Comparison of ENCODE assay signal across 1 cellular context in the genomic region with DNA sequence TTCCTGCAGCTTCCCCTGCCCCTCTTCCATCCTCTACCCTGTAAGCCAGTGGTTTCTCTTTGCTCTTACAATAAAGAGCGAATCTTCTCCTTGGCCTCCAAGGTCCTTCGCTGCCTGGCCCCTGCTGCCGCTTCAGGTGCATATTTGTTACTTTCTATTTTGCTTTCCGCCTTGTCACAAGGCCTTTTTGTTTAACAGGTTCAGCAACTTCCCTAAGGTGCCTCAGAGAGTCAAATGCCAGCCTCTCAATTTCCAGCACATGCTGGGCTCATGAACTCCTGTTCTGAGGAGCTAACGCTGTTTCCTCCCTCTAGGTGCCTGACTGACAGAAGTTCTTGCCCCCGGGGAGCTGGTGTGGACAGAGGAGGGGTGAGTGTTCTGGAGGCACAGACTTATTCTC.
A peak's percentile ranks its signal among the peaks of the same experiment; 100 is the strongest.
TF ChIP-seq lines count a peak whose summit lies in the region.

No MANE protein-coding gene starts in this region.

TF ChIP-seq in H1, 55 proteins besides CTCF, POLR2A, EP300 and RAD21:
- TF ChIP-seq, protein P1, sequence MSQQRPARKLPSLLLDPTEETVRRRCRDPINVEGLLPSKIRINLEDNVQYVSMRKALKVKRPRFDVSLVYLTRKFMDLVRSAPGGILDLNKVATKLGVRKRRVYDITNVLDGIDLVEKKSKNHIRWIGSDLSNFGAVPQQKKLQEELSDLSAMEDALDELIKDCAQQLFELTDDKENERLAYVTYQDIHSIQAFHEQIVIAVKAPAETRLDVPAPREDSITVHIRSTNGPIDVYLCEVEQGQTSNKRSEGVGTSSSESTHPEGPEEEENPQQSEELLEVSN (IDR thresholded peaks at IDR 0.05), result 0 out of 2 replicates have a peak, but pooled peaks have one; percentile 17
- no peak for TF ChIP-seq GABPA (IDR thresholded peaks at IDR 0.05; ENCODE audit: borderline replicate concordance, insufficient read depth, low read length)
TF ChIP-seq in H1: peak in this region for 1.
